Comparison of ENCODE assay signal across 16 cellular contexts in genomic region chr2:112314856-112315255, GRCh38.
"Had no signal": no experiment of that assay in that cellular context is flagged by ENCODE, and none has a peak within 500 bp of the region (broad histone marks: within the 10 kb centered on the region; RNA-seq: fewer than 3 reads in every experiment).

No MANE protein-coding gene starts in this region.

- H3K4me1 Mint-ChIP-seq: activated B cell treated with CpG ODN at 0.5 μM for 24 hours; activated CD4-positive, alpha-beta T cell treated with anti-CD3 and anti-CD28 coated beads, Interleukin-2, amount 10 ng/mL, durations not matched to agents 24 days and 14 days; stimulated activated effector memory CD8-positive, alpha-beta T cell treated with anti-CD3 and anti-CD28 coated beads, Interleukin-12 subunit alpha, Interleukin-12 subunit beta, amount 100 ng/mL, for 72 hours had no signal

- H3K9me3 Mint-ChIP-seq: activated B cell treated with CpG ODN at 0.5 μM for 24 hours; activated CD4-positive, alpha-beta T cell treated with anti-CD3 and anti-CD28 coated beads, Interleukin-2, amount 10 ng/mL, durations not matched to agents 24 days and 14 days; activated naive CD4-positive, alpha-beta T cell treated with anti-CD3 and anti-CD28 coated beads, Interleukin-2, amount 50 U/mL, for 72 hours; activated T-cell treated with anti-CD3 and anti-CD28 coated beads, Interleukin-2, amount 50 U/mL, for 72 hours; stimulated activated effector memory CD8-positive, alpha-beta T cell treated with anti-CD3 and anti-CD28 coated beads, Interleukin-12 subunit alpha, Interleukin-12 subunit beta, amount 100 ng/mL, for 72 hours had no signal

- H3K36me3 Mint-ChIP-seq: activated naive CD4-positive, alpha-beta T cell treated with anti-CD3 and anti-CD28 coated beads, Interleukin-2, amount 50 U/mL, for 72 hours had no signal

- H3K27me3 Mint-ChIP-seq: activated B cell treated with CpG ODN at 0.5 μM for 24 hours; activated CD4-positive, alpha-beta T cell treated with anti-CD3 and anti-CD28 coated beads, Interleukin-2, amount 10 ng/mL, durations not matched to agents 24 days and 14 days had no signal

- DNase-seq: activated B cell treated with CpG ODN at 0.5 μM for 24 hours; activated CD4-positive, alpha-beta T cell treated with anti-CD3 and anti-CD28 coated beads, Interleukin-2, amount 10 ng/mL, durations not matched to agents 24 days and 14 days; activated CD8-positive, alpha-beta memory T cell treated with anti-CD3 and anti-CD28 coated beads, Interleukin-2, amount 50 U/mL, for 48 hours; activated gamma-delta T cell; activated T-cell treated with anti-CD3 and anti-CD28 coated beads, Interleukin-2, amount 50 U/mL, for 72 hours; amygdala; body of pancreas; central memory CD4-positive, alpha-beta T cell; foreskin melanocyte; left cardiac atrium; stimulated activated CD4-positive, alpha-beta T cell treated with anti-CD3 and anti-CD28 coated beads, Interleukin-12 subunit alpha, Interleukin-12 subunit beta, amount 100 ng/mL, for 4 hours; stimulated activated CD4-positive, alpha-beta T cell treated with anti-CD3 and anti-CD28 coated beads, Interleukin-2, amount 100 ng/mL, for 24 hours; T-helper 2 cell had no signal

- H3K4me3 Mint-ChIP-seq: activated B cell treated with CpG ODN at 0.5 μM for 24 hours; activated CD4-positive, alpha-beta T cell treated with anti-CD3 and anti-CD28 coated beads, Interleukin-2, amount 10 ng/mL, durations not matched to agents 24 days and 14 days; activated T-cell treated with anti-CD3 and anti-CD28 coated beads, Interleukin-2, amount 50 U/mL, for 72 hours; stimulated activated effector memory CD8-positive, alpha-beta T cell treated with anti-CD3 and anti-CD28 coated beads, Interleukin-12 subunit alpha, Interleukin-12 subunit beta, amount 100 ng/mL, for 72 hours had no signal

- H3K27ac Mint-ChIP-seq: activated B cell treated with CpG ODN at 0.5 μM for 24 hours; activated CD4-positive, alpha-beta T cell treated with anti-CD3 and anti-CD28 coated beads, Interleukin-2, amount 10 ng/mL, durations not matched to agents 24 days and 14 days; activated naive CD4-positive, alpha-beta T cell treated with anti-CD3 and anti-CD28 coated beads, Interleukin-2, amount 50 U/mL, for 72 hours; activated T-cell treated with anti-CD3 and anti-CD28 coated beads, Interleukin-2, amount 50 U/mL, for 72 hours; stimulated activated effector memory CD8-positive, alpha-beta T cell treated with anti-CD3 and anti-CD28 coated beads, Interleukin-12 subunit alpha, Interleukin-12 subunit beta, amount 100 ng/mL, for 72 hours had no signal

- ATAC-seq: activated naive CD4-positive, alpha-beta T cell treated with anti-CD3 and anti-CD28 coated beads, Interleukin-2, amount 50 U/mL, for 72 hours; activated T-cell treated with anti-CD3 and anti-CD28 coated beads, Interleukin-2, amount 50 U/mL, for 72 hours; body of pancreas; esophagus mucosa; left cardiac atrium; stimulated activated effector memory CD8-positive, alpha-beta T cell treated with anti-CD3 and anti-CD28 coated beads, Interleukin-12 subunit alpha, Interleukin-12 subunit beta, amount 100 ng/mL, for 72 hours had no signal
